ENCODE assay signal across 16 cellular contexts in genomic region chr20:25198663-25199363, GRCh38. TPM values are rescaled to one million over a fixed set of nuclear protein-coding genes. Genes with fewer than 3 reads are reported as not detected.
DNase-seq lines count a peak whose midpoint lies in the region; ATAC-seq and TF ChIP-seq lines count a peak whose summit lies in the region.
"Had no signal": no experiment of that assay in that cellular context is flagged by ENCODE, and none has a peak within 500 bp of the region (broad histone marks: within the 10 kb centered on the region; RNA-seq: fewer than 3 reads in every experiment).

No MANE protein-coding gene starts in this region.

- H3K79me2 ChIP-seq in smooth muscle cell (ENCODE audit: low read depth), result peaks cover 43% of the 10 kb centered on the region

- no peaks in the 10 kb centered on the region for H3K9me3 Mint-ChIP-seq in activated naive CD4-positive, alpha-beta T cell treated with anti-CD3 and anti-CD28 coated beads, Interleukin-2, amount 50 U/mL, for 24 hours
- no peaks in the 10 kb centered on the region for H3K9me3 Mint-ChIP-seq in chondrocyte (ENCODE audit: low read depth)
- H3K9me3 Mint-ChIP-seq: naive B cell; T-helper 1 cell treated with Interleukin-12 subunit alpha and Interleukin-12 subunit beta and Interleukin-4 antibody, amounts not matched to agents 30 μg/mL and 1 μg/mL, for 36 hours had no signal

- H3K27me3 ChIP-seq in mucosa of rectum (ENCODE audit: control insufficient read depth in 2 of 2, insufficient read depth in 2 of 2, low read length in 2 of 2), result no peaks in the 10 kb centered on the region
- H3K27me3 ChIP-seq in transverse colon, result no peaks in the 10 kb centered on the region
- H3K27me3 ChIP-seq in smooth muscle cell (ENCODE audit: low read depth), result no peaks in the 10 kb centered on the region
- no peaks in the 10 kb centered on the region for H3K27me3 ChIP-seq in upper lobe of left lung
- H3K27me3 ChIP-seq: suprapubic skin had no signal

- H3K27ac ChIP-seq in mucosa of rectum (ENCODE audit: low read depth in 2 of 2, low read length in 2 of 2), result peak overlapping the region in 1 of 2 donors; percentile 56
- H3K27ac ChIP-seq in transverse colon, result peak overlapping the region in 3 of 4 donors; percentile 27 to 37 (median 28)
- no peak overlapping the region for H3K27ac ChIP-seq in smooth muscle cell (ENCODE audit: low read depth)
- no peak overlapping the region for H3K27ac ChIP-seq in upper lobe of left lung
- H3K27ac ChIP-seq: suprapubic skin had no signal

- H3K27ac Mint-ChIP-seq in activated naive CD4-positive, alpha-beta T cell treated with anti-CD3 and anti-CD28 coated beads, Interleukin-2, amount 50 U/mL, for 24 hours, result no peak overlapping the region
- peak overlapping the region; percentile 86 for H3K27ac Mint-ChIP-seq in chondrocyte (ENCODE audit: unreplicated experiment)
- H3K27ac Mint-ChIP-seq: T-helper 1 cell treated with Interleukin-12 subunit alpha and Interleukin-12 subunit beta and Interleukin-4 antibody, amounts not matched to agents 30 μg/mL and 1 μg/mL, for 36 hours had no signal

- intact Hi-C loops in transverse colon (cut with DNase I; ENCODE audit: low total_unique reads), result no loop called here

- TF ChIP-seq POLR2A in transverse colon (IDR thresholded peaks at IDR 0.05) (no peak), upper lobe of left lung (IDR thresholded peaks at IDR 0.05) (no peak)

- no peak for TF ChIP-seq EP300 in transverse colon (IDR thresholded peaks at IDR 0.05; ENCODE audit: low read depth)
- no peak for TF ChIP-seq EP300 in upper lobe of left lung (IDR thresholded peaks at IDR 0.05)

- H3K9ac ChIP-seq in mucosa of rectum (ENCODE audit: low read depth in 1 of 2, low read length in 2 of 2), result peak overlapping the region; percentile 29 to 39
- no peak overlapping the region for H3K9ac ChIP-seq in smooth muscle cell (ENCODE audit: low read depth)

- peaks cover 57% of the 10 kb centered on the region for H4K20me1 ChIP-seq in smooth muscle cell (ENCODE audit: low read depth)

- no peak for TF ChIP-seq CTCF in chondrocyte (IDR thresholded peaks at IDR 0.05)
- TF ChIP-seq CTCF in transverse colon (IDR thresholded peaks at IDR 0.05), result no peak
- no peak for TF ChIP-seq CTCF in smooth muscle cell (IDR thresholded peaks at IDR 0.05; ENCODE audit: borderline replicate concordance, insufficient read depth, poor library complexity, severe bottlenecking)
- no peak for TF ChIP-seq CTCF in upper lobe of left lung (IDR thresholded peaks at IDR 0.05)

- H3K4me1 Mint-ChIP-seq in activated naive CD4-positive, alpha-beta T cell treated with anti-CD3 and anti-CD28 coated beads, Interleukin-2, amount 50 U/mL, for 24 hours, result peaks cover 82% of the 10 kb centered on the region
- peaks cover 57% of the 10 kb centered on the region for H3K4me1 Mint-ChIP-seq in chondrocyte (ENCODE audit: low read depth)

- peak overlapping the region; percentile 15 for H3K4me3 Mint-ChIP-seq in activated naive CD4-positive, alpha-beta T cell treated with anti-CD3 and anti-CD28 coated beads, Interleukin-2, amount 50 U/mL, for 24 hours
- no peak overlapping the region for H3K4me3 Mint-ChIP-seq in chondrocyte (ENCODE audit: unreplicated experiment)
- H3K4me3 Mint-ChIP-seq: T-helper 1 cell treated with Interleukin-12 subunit alpha and Interleukin-12 subunit beta and Interleukin-4 antibody, amounts not matched to agents 30 μg/mL and 1 μg/mL, for 36 hours had no signal

- no peak overlapping the region for H3K4me3 ChIP-seq in mucosa of rectum (ENCODE audit: low read length in 2 of 2)
- H3K4me3 ChIP-seq in transverse colon, result no peak overlapping the region
- no peak overlapping the region for H3K4me3 ChIP-seq in smooth muscle cell
- H3K4me3 ChIP-seq in upper lobe of left lung, result no peak overlapping the region
- H3K4me3 ChIP-seq: skin epidermis, suprapubic skin had no signal

- H3K9me3 ChIP-seq in mucosa of rectum (ENCODE audit: control insufficient read depth in 2 of 2, low read length in 2 of 2), result no peaks in the 10 kb centered on the region
- no peaks in the 10 kb centered on the region for H3K9me3 ChIP-seq in transverse colon
- no peaks in the 10 kb centered on the region for H3K9me3 ChIP-seq in smooth muscle cell (replicated peaks; ENCODE audit: low read depth)
- H3K9me3 ChIP-seq in upper lobe of left lung, result no peaks in the 10 kb centered on the region
- H3K9me3 ChIP-seq: suprapubic skin had no signal

- in situ Hi-C loops in transverse colon (cut with MboI; ENCODE audit: low pct_ligation_motif_present in 1 of 4, low pct_unique_long_range_greater_than_20kb in 1 of 4, low sequenced_read_pairs in 3 of 4), result loop anchor here in 2 of 4 donors (10.0 to 25.0 kb wide), 4 partner anchors 88 to 212 kb away; partner anchors contain the start of genes APMAP (in 2 of the 2) and GINS1 (in 1 of the 2)

- no peaks in the 10 kb centered on the region for H3K27me3 Mint-ChIP-seq in activated naive CD4-positive, alpha-beta T cell treated with anti-CD3 and anti-CD28 coated beads, Interleukin-2, amount 50 U/mL, for 24 hours
- no peaks in the 10 kb centered on the region for H3K27me3 Mint-ChIP-seq in chondrocyte (ENCODE audit: low read depth)
- H3K27me3 Mint-ChIP-seq: naive B cell had no signal

- no peaks in the 10 kb centered on the region for H3F3A ChIP-seq in smooth muscle cell (ENCODE audit: low read depth)

- WGBS in transverse colon (ENCODE audit: low coverage in 1 of 2), 2 donors, result 73 to 76% methylated on average over 4 to 11 of the region's 11 CpGs
- WGBS in smooth muscle cell (ENCODE audit: low lambda C conversion rate), result 83% methylated on average over 11 of the region's 11 CpGs
- WGBS in upper lobe of left lung, 2 donors, result 82 to 86% methylated on average over 8 to 10 of the region's 11 CpGs

- peaks cover 8% of the 10 kb centered on the region for H3K36me3 Mint-ChIP-seq in activated naive CD4-positive, alpha-beta T cell treated with anti-CD3 and anti-CD28 coated beads, Interleukin-2, amount 50 U/mL, for 24 hours
- H3K36me3 Mint-ChIP-seq in chondrocyte (ENCODE audit: low read depth), result peaks cover 2% of the 10 kb centered on the region

- H3K36me3 ChIP-seq in mucosa of rectum (ENCODE audit: control insufficient read depth in 2 of 2, insufficient read depth in 2 of 2, low read length in 2 of 2), result no peaks in the 10 kb centered on the region
- peaks cover 0 to 6% (median 0%) of the 10 kb centered on the region in 4 donors for H3K36me3 ChIP-seq in transverse colon
- H3K36me3 ChIP-seq in smooth muscle cell (ENCODE audit: low read depth), result no peaks in the 10 kb centered on the region
- H3K36me3 ChIP-seq in upper lobe of left lung, result no peaks in the 10 kb centered on the region
- H3K36me3 ChIP-seq: suprapubic skin had no signal

- no peak overlapping the region for H2AFZ ChIP-seq in smooth muscle cell (ENCODE audit: low read depth)

- H3K4me1 ChIP-seq in mucosa of rectum (ENCODE audit: control insufficient read depth in 2 of 2, insufficient read depth in 2 of 2, low read length in 2 of 2), result peaks cover 25 to 47% of the 10 kb centered on the region in 2 donors
- H3K4me1 ChIP-seq in transverse colon, result peaks cover 25 to 57% (median 35%) of the 10 kb centered on the region in 4 donors
- peaks cover 9% of the 10 kb centered on the region for H3K4me1 ChIP-seq in smooth muscle cell (ENCODE audit: low read depth)
- H3K4me1 ChIP-seq in upper lobe of left lung, result peaks cover 16 to 33% (median 24%) of the 10 kb centered on the region in 4 donors

- ATAC-seq in upper lobe of left lung (ENCODE audit: low FRiP score in 2 of 2), result no peak

- no peak for DNase-seq in activated naive CD4-positive, alpha-beta T cell treated with anti-CD3 and anti-CD28 coated beads, Interleukin-2, amount 50 U/mL, for 16 hours
- DNase-seq in chondrocyte (ENCODE audit: low spot score) (no peak), transverse colon (no peak), hypothalamus (lab: John Stamatoyannopoulos, UW) (no peak), smooth muscle cell (lab: John Stamatoyannopoulos, UW; ENCODE audit: unreplicated experiment) (no peak), upper lobe of left lung (no peak)
- DNase-seq: activated CD4-positive, alpha-beta T cell treated with anti-CD3 and anti-CD28 coated beads for 4 hours; anterior cingulate cortex; kidney glomerular epithelial cell; naive B cell; NCI-H226 had no signal

- no peak overlapping the region for H3K4me2 ChIP-seq in smooth muscle cell

RNA-seq across cellular contexts. Expression of gene ENTPD6, which starts 3.3 kb away (rescaled TPM):
- total RNA-seq in chondrocyte (42.2 to 53.5 TPM (median 50.3 TPM) in 3 replicates), transverse colon (100 to 1,000 TPM; 163 to 261 (median 224) TPM), smooth muscle cell (12.6 and 30.1 TPM in 2 replicates), upper lobe of left lung (100 to 1,000 TPM in 2 of 6 donors, 10 to 100 TPM in 4; 53.7 to 170 (median 81.7) TPM)
- polyA plus RNA-seq in smooth muscle cell, result 19.9 and 34.0 TPM in 2 replicates

RNA-seq across cellular contexts. Expression of gene PYGB, which starts 49.1 kb away (rescaled TPM):
- total RNA-seq in chondrocyte, result 130 to 171 TPM (median 170 TPM) in 3 replicates
- 100 to 1,000 TPM; 195 to 554 (median 359) TPM for total RNA-seq in transverse colon
- total RNA-seq in smooth muscle cell, result 31.8 and 44.4 TPM in 2 replicates
- 39.4 and 43.3 TPM in 2 replicates for polyA plus RNA-seq in smooth muscle cell
- 100 to 1,000 TPM in 3 of 6 donors, 10 to 100 TPM in 3; 59.4 to 128 (median 98.4) TPM for total RNA-seq in upper lobe of left lung

Comparison
In these comparisons a context has a peak if more than half of its experiments do, and no peak if none do; other contexts are left out.
1. H3K27ac ChIP-seq: peak in transverse colon (3 of 4); none in smooth muscle cell (single experiment) and upper lobe of left lung (0 of 4).